Comparison of ENCODE assay signal across 26 cellular contexts in the genomic region with DNA sequence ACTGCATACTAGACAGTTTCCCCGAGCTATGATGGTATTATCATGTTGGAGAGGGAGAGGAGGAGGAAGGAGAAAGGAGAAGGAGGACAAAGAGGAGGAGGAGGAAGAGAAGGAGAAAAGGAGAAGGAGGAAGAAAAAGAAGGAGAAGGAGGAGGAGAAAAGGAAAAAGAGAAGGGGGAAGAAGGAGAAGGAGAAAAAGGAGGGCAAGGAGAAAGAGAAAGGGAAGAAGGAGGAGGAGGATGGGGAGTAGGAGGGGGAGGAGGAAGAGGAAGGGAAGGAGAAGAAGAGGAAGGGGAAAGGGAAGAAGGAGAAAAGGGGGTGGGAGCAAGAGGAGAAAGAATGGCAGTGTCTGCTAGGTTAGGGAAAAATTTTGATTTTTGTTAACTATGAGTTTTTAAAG. TPM values are rescaled to one million over a fixed set of nuclear protein-coding genes. Genes with fewer than 3 reads are reported as not detected.
DNase-seq lines count a peak whose midpoint lies in the region; ATAC-seq, FAIRE-seq and TF ChIP-seq lines count a peak whose summit lies in the region.
"Had no signal": no experiment of that assay in that cellular context is flagged by ENCODE, and none has a peak within 500 bp of the region (broad histone marks: within the 10 kb centered on the region; RNA-seq: fewer than 3 reads in every experiment).

No MANE protein-coding gene starts in this region.

- CTCF ChIA-PET in activated CD8-positive, alpha-beta T cell treated with anti-CD3 and anti-CD28 coated beads for 36 hours (lab: Charles Lee) = interaction anchor here (0.9 kb wide), 1 partner anchor 122 kb away, joined by 4 read pairs; no protein-coding TSS in a partner anchor
- CTCF ChIA-PET in activated CD8-positive, alpha-beta T cell treated with anti-CD3 and anti-CD28 coated beads, Interleukin-2, amount 10 ng/mL, durations not matched to agents 7 days and 5 days (lab: Charles Lee) = interaction anchor here (2.9 kb wide), 1 partner anchor 10 kb away, joined by 12 read pairs; no protein-coding TSS in a partner anchor

- H3K27me3 Mint-ChIP-seq in activated CD8-positive, alpha-beta T cell treated with anti-CD3 and anti-CD28 coated beads for 36 hours = peaks cover 8% of the 10 kb centered on the region
- peaks cover 26% of the 10 kb centered on the region for H3K27me3 Mint-ChIP-seq in activated CD8-positive, alpha-beta T cell treated with anti-CD3 and anti-CD28 coated beads, Interleukin-2, amount 10 ng/mL, durations not matched to agents 7 days and 5 days (ENCODE audit: low read depth)
- H3K27me3 Mint-ChIP-seq in astrocyte (ENCODE audit: low read depth, unreplicated experiment) = peaks cover 34% of the 10 kb centered on the region
- peaks cover 26% of the 10 kb centered on the region for H3K27me3 Mint-ChIP-seq in stimulated activated naive CD8-positive, alpha-beta T cell treated with anti-CD3 and anti-CD28 coated beads, Interleukin-15, amount 100 ng/mL, for 72 hours

- no peaks in the 10 kb centered on the region for H4K20me1 ChIP-seq in OCI-LY3 (ENCODE audit: insufficient read depth, low read length)
- H4K20me1 ChIP-seq in astrocyte (ENCODE audit: insufficient read depth, low read length) = no peaks in the 10 kb centered on the region

- H3K79me2 ChIP-seq in OCI-LY3 (ENCODE audit: low read length) = no peaks in the 10 kb centered on the region
- no peaks in the 10 kb centered on the region for H3K79me2 ChIP-seq in astrocyte (ENCODE audit: insufficient read depth, low read length)

- no peak for DNase-seq in activated CD8-positive, alpha-beta T cell treated with anti-CD3 and anti-CD28 coated beads for 36 hours
- no peak for DNase-seq in activated CD8-positive, alpha-beta T cell treated with anti-CD3 and anti-CD28 coated beads, Interleukin-2, amount 10 ng/mL, durations not matched to agents 7 days and 5 days
- DNase-seq in astrocyte (ENCODE audit: low read depth) (no peak), GM19238 (ENCODE audit: insufficient read length, low spot score) (no peak), NCI-H1417 treated with DMSO at 0.1 percent for 48 hours (lab: John Stamatoyannopoulos, UW) (no peak)
- no peak for DNase-seq in stimulated activated naive CD8-positive, alpha-beta T cell treated with anti-CD3 and anti-CD28 coated beads, Interleukin-15, amount 100 ng/mL, for 72 hours
- DNase-seq: ACHN; BE2C; CD8-positive, alpha-beta memory T cell; DMS 273 treated with DMSO at 0.1 percent for 48 hours; DMS79 treated with DMSO at 0.1 percent for 48 hours; H9; HFFc6; KG1; MG63; NCI-H1105 treated with DMSO at 0.1 percent for 48 hours; NCI-H2029 treated with DMSO at 0.1 percent for 48 hours; NCI-H446 treated with DMSO at 0.1 percent for 48 hours; NCI-H526; NCI-H82; SIG-M5 had no signal

- H3K9me3 ChIP-seq in OCI-LY3 (ENCODE audit: insufficient read depth, low read length) (no peaks in the 10 kb centered on the region), astrocyte (ENCODE audit: insufficient read depth, low read depth, low read length) (no peaks in the 10 kb centered on the region)
- H3K9me3 ChIP-seq: BE2C had no signal

- H3K4me1 ChIP-seq in OCI-LY3 (ENCODE audit: low read length) = peaks cover 35% of the 10 kb centered on the region
- H3K4me1 ChIP-seq in astrocyte (ENCODE audit: insufficient read depth, low read length) = no peaks in the 10 kb centered on the region
- H3K4me1 ChIP-seq: BE2C had no signal

- POLR2A ChIA-PET in activated CD8-positive, alpha-beta T cell treated with anti-CD3 and anti-CD28 coated beads for 36 hours (lab: Charles Lee) = interaction anchor here (0.7 to 1.9 kb wide), 2 partner anchors 37 to 45 kb away, joined by 3 to 4 read pairs; partner anchors contain the start of gene ATP5F1E
- POLR2A ChIA-PET in activated CD8-positive, alpha-beta T cell treated with anti-CD3 and anti-CD28 coated beads, Interleukin-2, amount 10 ng/mL, durations not matched to agents 7 days and 5 days (lab: Charles Lee) = no interaction called here

- H3K27me3 ChIP-seq in OCI-LY3 (ENCODE audit: low read depth, low read length) (peaks cover 88% of the 10 kb centered on the region), astrocyte (ENCODE audit: insufficient read depth, low read length) (peaks cover 19% of the 10 kb centered on the region)

- no peaks in the 10 kb centered on the region for H3K36me3 Mint-ChIP-seq in activated CD8-positive, alpha-beta T cell treated with anti-CD3 and anti-CD28 coated beads for 36 hours (ENCODE audit: low read depth)
- no peaks in the 10 kb centered on the region for H3K36me3 Mint-ChIP-seq in activated CD8-positive, alpha-beta T cell treated with anti-CD3 and anti-CD28 coated beads, Interleukin-2, amount 10 ng/mL, durations not matched to agents 7 days and 5 days (ENCODE audit: low read depth)
- H3K36me3 Mint-ChIP-seq in astrocyte (ENCODE audit: low read depth, unreplicated experiment) = no peaks in the 10 kb centered on the region
- H3K36me3 Mint-ChIP-seq: CD14-positive monocyte; CD8-positive, alpha-beta memory T cell had no signal

- no peaks in the 10 kb centered on the region for H3K9me3 Mint-ChIP-seq in activated CD8-positive, alpha-beta T cell treated with anti-CD3 and anti-CD28 coated beads for 36 hours
- H3K9me3 Mint-ChIP-seq in activated CD8-positive, alpha-beta T cell treated with anti-CD3 and anti-CD28 coated beads, Interleukin-2, amount 10 ng/mL, durations not matched to agents 7 days and 5 days (ENCODE audit: insufficient read depth) = no peaks in the 10 kb centered on the region
- H3K9me3 Mint-ChIP-seq in astrocyte (ENCODE audit: unreplicated experiment) = peaks cover 2% of the 10 kb centered on the region
- no peaks in the 10 kb centered on the region for H3K9me3 Mint-ChIP-seq in stimulated activated naive CD8-positive, alpha-beta T cell treated with anti-CD3 and anti-CD28 coated beads, Interleukin-15, amount 100 ng/mL, for 72 hours
- H3K9me3 Mint-ChIP-seq: CD8-positive, alpha-beta memory T cell; GM23338; H9; HFFc6 had no signal

- no peaks in the 10 kb centered on the region for H3K36me3 ChIP-seq in OCI-LY3 (replicated peaks; ENCODE audit: low read depth, low read length)
- no peaks in the 10 kb centered on the region for H3K36me3 ChIP-seq in astrocyte (ENCODE audit: insufficient read depth, low read length)
- H3K36me3 ChIP-seq: BE2C, MG63 had no signal

- H3K4me2 ChIP-seq in OCI-LY3 (ENCODE audit: low read length) (peak overlapping the region; percentile 43), astrocyte (ENCODE audit: low read length) (no peak overlapping the region)
- H3K4me2 ChIP-seq: GM23338 had no signal

- H3K4me1 Mint-ChIP-seq in activated CD8-positive, alpha-beta T cell treated with anti-CD3 and anti-CD28 coated beads for 36 hours (ENCODE audit: low read depth) = peaks cover 56% of the 10 kb centered on the region
- H3K4me1 Mint-ChIP-seq in activated CD8-positive, alpha-beta T cell treated with anti-CD3 and anti-CD28 coated beads, Interleukin-2, amount 10 ng/mL, durations not matched to agents 7 days and 5 days (ENCODE audit: low read depth) = peaks cover 34% of the 10 kb centered on the region
- H3K4me1 Mint-ChIP-seq in astrocyte (ENCODE audit: low read depth, unreplicated experiment) = peaks cover 5% of the 10 kb centered on the region
- H3K4me1 Mint-ChIP-seq in stimulated activated naive CD8-positive, alpha-beta T cell treated with anti-CD3 and anti-CD28 coated beads, Interleukin-15, amount 100 ng/mL, for 72 hours = peaks cover 71% of the 10 kb centered on the region

- no peak for ATAC-seq in activated CD8-positive, alpha-beta T cell treated with anti-CD3 and anti-CD28 coated beads for 36 hours
- ATAC-seq in activated CD8-positive, alpha-beta T cell treated with anti-CD3 and anti-CD28 coated beads, Interleukin-2, amount 10 ng/mL, durations not matched to agents 7 days and 5 days = no peak
- ATAC-seq in stimulated activated naive CD8-positive, alpha-beta T cell treated with anti-CD3 and anti-CD28 coated beads, Interleukin-15, amount 100 ng/mL, for 72 hours = no peak
- ATAC-seq: GM23338, Panc1 had no signal

- H3K9ac ChIP-seq in OCI-LY3 (ENCODE audit: low read length) (no peak overlapping the region), astrocyte (ENCODE audit: low read length) (no peak overlapping the region)

- H3K4me3 ChIP-seq in OCI-LY3 (ENCODE audit: low read length) (no peak overlapping the region), astrocyte (ENCODE audit: insufficient read depth, low read depth, low read length) (no peak overlapping the region)
- H3K4me3 ChIP-seq: GM23338, MG63, SK-N-MC had no signal

- H3K27ac ChIP-seq in OCI-LY3 (ENCODE audit: low read length) = no peak overlapping the region
- no peak overlapping the region for H3K27ac ChIP-seq in astrocyte (ENCODE audit: low read depth, low read length)
- H3K27ac ChIP-seq: SK-N-MC had no signal

- H3K27ac Mint-ChIP-seq in activated CD8-positive, alpha-beta T cell treated with anti-CD3 and anti-CD28 coated beads for 36 hours = peak overlapping the region; percentile 7
- no peak overlapping the region for H3K27ac Mint-ChIP-seq in activated CD8-positive, alpha-beta T cell treated with anti-CD3 and anti-CD28 coated beads, Interleukin-2, amount 10 ng/mL, durations not matched to agents 7 days and 5 days
- H3K27ac Mint-ChIP-seq in astrocyte (ENCODE audit: unreplicated experiment) = no peak overlapping the region
- H3K27ac Mint-ChIP-seq in stimulated activated naive CD8-positive, alpha-beta T cell treated with anti-CD3 and anti-CD28 coated beads, Interleukin-15, amount 100 ng/mL, for 72 hours = peak overlapping the region in 1 of 2 donors; percentile 66
- H3K27ac Mint-ChIP-seq: CD8-positive, alpha-beta memory T cell; GM23338; H9; HFFc6 had no signal

- FAIRE-seq in astrocyte (lab: Jason Lieb, UNC) = no peak

- intact Hi-C loops in activated CD8-positive, alpha-beta T cell treated with anti-CD3 and anti-CD28 coated beads for 36 hours (cut with micrococcal nuclease) = no loop called here

- no peak overlapping the region for H2AFZ ChIP-seq in OCI-LY3 (ENCODE audit: low read depth, low read length)
- H2AFZ ChIP-seq in astrocyte (ENCODE audit: low read depth, low read length) = no peak overlapping the region
- H2AFZ ChIP-seq: GM23338 had no signal

- H3K4me3 Mint-ChIP-seq in activated CD8-positive, alpha-beta T cell treated with anti-CD3 and anti-CD28 coated beads for 36 hours = no peak overlapping the region
- H3K4me3 Mint-ChIP-seq in activated CD8-positive, alpha-beta T cell treated with anti-CD3 and anti-CD28 coated beads, Interleukin-2, amount 10 ng/mL, durations not matched to agents 7 days and 5 days = no peak overlapping the region
- H3K4me3 Mint-ChIP-seq in astrocyte (ENCODE audit: unreplicated experiment) = peak overlapping the region; percentile 46
- peak overlapping the region; percentile 40 to 60 for H3K4me3 Mint-ChIP-seq in stimulated activated naive CD8-positive, alpha-beta T cell treated with anti-CD3 and anti-CD28 coated beads, Interleukin-15, amount 100 ng/mL, for 72 hours
- H3K4me3 Mint-ChIP-seq: CD8-positive, alpha-beta memory T cell; GM23338; H9; HFFc6 had no signal

- no peak for TF ChIP-seq CTCF in activated CD8-positive, alpha-beta T cell treated with anti-CD3 and anti-CD28 coated beads for 36 hours (IDR thresholded peaks at IDR 0.05)
- TF ChIP-seq CTCF in OCI-LY3 (IDR thresholded peaks at IDR 0.05; ENCODE audit: low read depth, low read length) = no peak
- TF ChIP-seq CTCF in astrocyte (IDR thresholded peaks at IDR 0.05; ENCODE audit: insufficient read depth, low read depth, low read length) = no peak

RNA-seq across cellular contexts. Expression of gene PRELID3B, which starts 35.1 kb away (rescaled TPM):
- total RNA-seq in activated CD8-positive, alpha-beta T cell treated with anti-CD3 and anti-CD28 coated beads for 36 hours = 100 to 1,000 TPM; 140 to 145 TPM
- 10 to 100 TPM; 80.1 to 81.6 TPM for total RNA-seq in activated CD8-positive, alpha-beta T cell treated with anti-CD3 and anti-CD28 coated beads, Interleukin-2, amount 10 ng/mL, durations not matched to agents 7 days and 5 days
- total RNA-seq in astrocyte = 55.1 and 68.8 TPM in 2 replicates

RNA-seq across cellular contexts. Expression of gene ATP5F1E, which starts 45.6 kb away (rescaled TPM):
- total RNA-seq in activated CD8-positive, alpha-beta T cell treated with anti-CD3 and anti-CD28 coated beads for 36 hours = 10 to 100 TPM; 67.4 to 68.8 TPM
- total RNA-seq in activated CD8-positive, alpha-beta T cell treated with anti-CD3 and anti-CD28 coated beads, Interleukin-2, amount 10 ng/mL, durations not matched to agents 7 days and 5 days = 10 to 100 TPM; 97.8 to 98.8 TPM
- 91.0 and 94.4 TPM in 2 replicates for total RNA-seq in astrocyte

RNA-seq across cellular contexts. Expression of gene TUBB1, which starts 58.5 kb away (rescaled TPM):
- not detected for total RNA-seq in activated CD8-positive, alpha-beta T cell treated with anti-CD3 and anti-CD28 coated beads for 36 hours
- total RNA-seq in activated CD8-positive, alpha-beta T cell treated with anti-CD3 and anti-CD28 coated beads, Interleukin-2, amount 10 ng/mL, durations not matched to agents 7 days and 5 days = not detected
- total RNA-seq in astrocyte = not detected in 2 replicates
- total RNA-seq: CD8-positive, alpha-beta memory T cell; GM23338; H9; HFFc6 had no signal

Comparison
In these comparisons a context has a peak if more than half of its experiments do, and no peak if none do; other contexts are left out.
1. H3K4me3 Mint-ChIP-seq: peak in astrocyte (single experiment) and stimulated activated naive CD8-positive, alpha-beta T cell treated with anti-CD3 and anti-CD28 coated beads, Interleukin-15, amount 100 ng/mL, for 72 hours (2 of 2); none in activated CD8-positive, alpha-beta T cell treated with anti-CD3 and anti-CD28 coated beads for 36 hours (single experiment) and activated CD8-positive, alpha-beta T cell treated with anti-CD3 and anti-CD28 coated beads, Interleukin-2, amount 10 ng/mL, durations not matched to agents 7 days and 5 days (single experiment).